ENCODE assay signal across 12 cellular contexts in the genomic region with DNA sequence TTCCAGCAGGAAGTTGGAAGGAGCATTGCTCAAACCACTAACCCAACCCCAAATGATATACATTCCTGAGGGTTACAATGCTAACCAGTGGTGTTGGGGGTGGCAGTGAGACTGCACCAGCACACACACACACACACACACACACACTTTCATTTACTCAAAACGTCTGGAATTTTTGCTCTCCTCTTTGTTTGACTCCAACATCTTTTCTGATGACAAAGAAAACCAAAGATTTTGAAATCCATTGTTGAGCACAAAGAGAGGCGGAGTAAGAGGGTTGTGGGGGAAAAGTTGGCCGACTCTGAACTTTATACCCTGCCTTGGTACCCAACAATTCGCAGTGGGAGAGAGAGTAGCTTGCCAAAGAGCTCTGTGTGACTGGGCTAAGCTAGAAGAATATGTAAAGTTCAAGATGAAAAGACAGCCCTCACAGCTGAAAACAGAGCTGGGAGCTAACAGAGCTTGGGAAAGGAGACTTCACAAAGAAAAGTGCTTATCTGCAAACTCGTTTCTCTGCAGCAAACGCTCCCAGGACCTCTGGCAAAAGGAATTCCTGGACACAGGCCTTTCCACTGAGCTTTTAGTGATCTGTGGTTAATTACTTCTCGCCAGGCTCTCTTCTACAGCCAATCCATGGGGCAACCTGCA.
DNase-seq lines count a peak whose midpoint lies in the region; ATAC-seq and TF ChIP-seq lines count a peak whose summit lies in the region.
"Had no signal": no experiment of that assay in that cellular context is flagged by ENCODE, and none has a peak within 500 bp of the region (broad histone marks: within the 10 kb centered on the region; RNA-seq: fewer than 3 reads in every experiment).

No MANE protein-coding gene starts in this region.

- peaks cover 4% of the 10 kb centered on the region for H3K36me3 Mint-ChIP-seq in nephron (ENCODE audit: low read depth)
- H3K36me3 Mint-ChIP-seq: activated CD8-positive, alpha-beta memory T cell treated with anti-CD3 and anti-CD28 coated beads, Interleukin-2, amount 10 ng/mL, durations not matched to agents 7 days and 5 days; CD14-positive monocyte; T-cell had no signal

- H3K27ac Mint-ChIP-seq in nephron, result peak overlapping the region; percentile 91 to 96 (median 94)
- H3K27ac Mint-ChIP-seq: activated CD8-positive, alpha-beta memory T cell treated with anti-CD3 and anti-CD28 coated beads, Interleukin-2, amount 10 ng/mL, durations not matched to agents 7 days and 5 days; T-cell had no signal

- no peak for ATAC-seq in GM21515 (IDR thresholded peaks at IDR 0.05; ENCODE audit: unreplicated experiment)
- ATAC-seq in HG03565 (IDR thresholded peaks at IDR 0.05; ENCODE audit: unreplicated experiment), result no peak
- ATAC-seq: activated CD8-positive, alpha-beta memory T cell treated with anti-CD3 and anti-CD28 coated beads, Interleukin-2, amount 10 ng/mL, durations not matched to agents 7 days and 5 days; T-cell had no signal

- no peaks in the 10 kb centered on the region for H3K27me3 Mint-ChIP-seq in nephron (ENCODE audit: low read depth)
- H3K27me3 Mint-ChIP-seq: activated CD8-positive, alpha-beta memory T cell treated with anti-CD3 and anti-CD28 coated beads, Interleukin-2, amount 10 ng/mL, durations not matched to agents 7 days and 5 days; T-cell had no signal

- H3K4me1 Mint-ChIP-seq in nephron, result peaks cover 60% of the 10 kb centered on the region
- H3K4me1 Mint-ChIP-seq: activated CD8-positive, alpha-beta memory T cell treated with anti-CD3 and anti-CD28 coated beads, Interleukin-2, amount 10 ng/mL, durations not matched to agents 7 days and 5 days; CD14-positive monocyte; T-cell had no signal

- no peak for TF ChIP-seq CTCF in nephron (IDR thresholded peaks at IDR 0.05; ENCODE audit: unreplicated experiment in 3 of 3)

- peak overlapping the region; percentile 9 for H3K27ac ChIP-seq in epithelial cell of prostate

- DNase-seq in AG20443 (ENCODE audit: low spot score), result peak; percentile 88
- DNase-seq in RPMI7951 (ENCODE audit: low read depth), result peak; percentile 97
- peak; percentile 33 for DNase-seq in epithelial cell of prostate (ENCODE audit: low read depth, low spot score)
- DNase-seq in NOMO-1 treated with dmso at 0.1 percent for 144 hours (lab: John Stamatoyannopoulos, UW; ENCODE audit: unreplicated experiment), result no peak
- no peak for DNase-seq in globus pallidus (ENCODE audit: low spot score)
- DNase-seq: activated CD8-positive, alpha-beta memory T cell treated with anti-CD3 and anti-CD28 coated beads, Interleukin-2, amount 10 ng/mL, durations not matched to agents 7 days and 5 days; NCI-H526; T-cell had no signal

- H3K4me3 Mint-ChIP-seq in nephron, result peak overlapping the region in 2 of 3 experiments; percentile 21 to 25
- H3K4me3 Mint-ChIP-seq: activated CD8-positive, alpha-beta memory T cell treated with anti-CD3 and anti-CD28 coated beads, Interleukin-2, amount 10 ng/mL, durations not matched to agents 7 days and 5 days; CD14-positive monocyte; T-cell had no signal

- peaks cover 16% of the 10 kb centered on the region for H3K9me3 Mint-ChIP-seq in nephron

Comparison
In these comparisons a context has a peak if more than half of its experiments do, and no peak if none do; other contexts are left out.
1. DNase-seq: peak in AG20443 (single experiment), RPMI7951 (single experiment) and epithelial cell of prostate (single experiment); none in NOMO-1 treated with dmso at 0.1 percent for 144 hours (single experiment) and globus pallidus (single experiment).